In genomic region chr1:244314921-244315544, GRCh38 we compare ENCODE assay signal across 11 cellular contexts.
"Had no signal": no experiment of that assay in that cellular context is flagged by ENCODE, and none has a peak within 500 bp of the region (broad histone marks: within the 10 kb centered on the region; RNA-seq: fewer than 3 reads in every experiment).

No MANE protein-coding gene starts in this region.

- H3K27ac Mint-ChIP-seq: activated naive CD4-positive, alpha-beta T cell treated with anti-CD3 and anti-CD28 coated beads for 36 hours; activated T-helper 17 cell treated with anti-CD3 and anti-CD28 coated beads, Interleukin-2, amount 50 U/mL, for 72 hours; nephron had no signal

- H3K4me2 ChIP-seq: hepatocyte had no signal

- H3K27me3 ChIP-seq: hepatocyte, testis had no signal

- DNase-seq: activated naive CD4-positive, alpha-beta T cell treated with anti-CD3 and anti-CD28 coated beads for 36 hours; effector CD4-positive, alpha-beta T cell; lower lobe of right lung; stimulated activated CD4-positive, alpha-beta T cell treated with anti-CD3 and anti-CD28 coated beads, Interleukin-4, amount 100 ng/mL, for 1 hour; stimulated activated CD8-positive, alpha-beta memory T cell treated with anti-CD3 and anti-CD28 coated beads, Interleukin-4, amount 100 ng/mL, for 48 hours; stimulated activated naive CD8-positive, alpha-beta T cell treated with anti-CD3 and anti-CD28 coated beads, Interleukin-15, amount 100 ng/mL, for 72 hours; testis had no signal

- H3K27me3 Mint-ChIP-seq: activated T-helper 17 cell treated with anti-CD3 and anti-CD28 coated beads, Interleukin-2, amount 50 U/mL, for 72 hours; stimulated activated naive CD8-positive, alpha-beta T cell treated with anti-CD3 and anti-CD28 coated beads, Interleukin-15, amount 100 ng/mL, for 72 hours had no signal

- H3K27ac ChIP-seq: epithelial cell of prostate, hepatocyte, lower lobe of right lung, testis had no signal

- H3K79me2 ChIP-seq: hepatocyte had no signal

- H3K4me3 Mint-ChIP-seq: activated naive CD4-positive, alpha-beta T cell treated with anti-CD3 and anti-CD28 coated beads for 36 hours; activated T-helper 17 cell treated with anti-CD3 and anti-CD28 coated beads, Interleukin-2, amount 50 U/mL, for 72 hours; nephron; stimulated activated naive CD8-positive, alpha-beta T cell treated with anti-CD3 and anti-CD28 coated beads, Interleukin-15, amount 100 ng/mL, for 72 hours had no signal

- H2AFZ ChIP-seq: hepatocyte had no signal

- H3K9me3 ChIP-seq: lower lobe of right lung, testis had no signal

- ATAC-seq: activated T-helper 17 cell treated with anti-CD3 and anti-CD28 coated beads, Interleukin-2, amount 50 U/mL, for 72 hours; lower lobe of right lung; stimulated activated naive CD8-positive, alpha-beta T cell treated with anti-CD3 and anti-CD28 coated beads, Interleukin-15, amount 100 ng/mL, for 72 hours had no signal

- H3K4me1 ChIP-seq: testis had no signal

- H3K4me3 ChIP-seq: hepatocyte, lower lobe of right lung, testis had no signal

- H3K9me3 Mint-ChIP-seq: activated naive CD4-positive, alpha-beta T cell treated with anti-CD3 and anti-CD28 coated beads for 36 hours; activated T-helper 17 cell treated with anti-CD3 and anti-CD28 coated beads, Interleukin-2, amount 50 U/mL, for 72 hours; nephron; stimulated activated naive CD8-positive, alpha-beta T cell treated with anti-CD3 and anti-CD28 coated beads, Interleukin-15, amount 100 ng/mL, for 72 hours had no signal

- H3K36me3 ChIP-seq: lower lobe of right lung had no signal
